In the genomic region with DNA sequence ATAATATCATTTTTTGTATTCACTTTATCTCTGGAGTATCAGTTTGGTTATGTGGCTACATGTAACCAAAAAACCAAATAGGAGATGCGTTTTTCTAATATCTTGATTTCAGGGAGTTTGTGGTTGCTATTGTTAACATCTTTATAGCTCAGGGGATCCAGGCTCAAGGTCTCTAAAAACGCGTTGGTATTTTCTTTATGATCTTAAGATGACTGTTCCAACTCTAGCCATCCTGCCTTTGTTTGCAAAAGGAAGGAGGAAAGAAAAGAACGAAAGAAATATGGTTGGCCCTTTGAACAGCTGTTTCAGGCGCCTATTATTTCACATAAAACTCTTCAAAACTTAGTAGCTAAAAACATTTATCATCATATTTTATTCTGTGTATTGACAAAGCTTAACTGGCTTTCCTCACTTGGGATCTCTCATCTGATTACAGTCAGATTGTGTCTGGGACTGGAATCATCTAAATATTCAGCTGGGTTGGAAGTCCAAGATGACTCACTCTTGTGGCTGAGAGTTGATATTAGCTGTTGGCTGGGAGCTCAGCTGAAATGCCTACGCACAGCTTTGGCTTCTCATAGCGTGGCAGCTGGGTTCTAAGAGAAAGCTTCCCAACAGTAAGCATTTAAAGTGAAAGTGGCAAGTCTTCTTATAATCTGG, we compare ENCODE assay signal across 10 cellular contexts.
DNase-seq lines count a peak whose midpoint lies in the region; ATAC-seq and TF ChIP-seq lines count a peak whose summit lies in the region.
"Had no signal": no experiment of that assay in that cellular context is flagged by ENCODE, and none has a peak within 500 bp of the region (broad histone marks: within the 10 kb centered on the region; RNA-seq: fewer than 3 reads in every experiment).

No MANE protein-coding gene starts in this region.

- H3K27ac ChIP-seq in SJCRH30: peak overlapping the region; percentile 69
- H3K27ac ChIP-seq in psoas muscle: peak overlapping the region; percentile 86

- no peaks in the 10 kb centered on the region for H3K9me3 ChIP-seq in SJCRH30 (replicated peaks)
- H3K9me3 ChIP-seq in psoas muscle: no peaks in the 10 kb centered on the region

- H3K4me1 ChIP-seq in SJCRH30 (peaks cover 11% of the 10 kb centered on the region), psoas muscle (peaks cover 25% of the 10 kb centered on the region)

- no peaks in the 10 kb centered on the region for H3K27me3 ChIP-seq in SJCRH30
- H3K27me3 ChIP-seq in psoas muscle (ENCODE audit: insufficient read depth in 3 of 3, low read length in 2 of 3): no peaks in the 10 kb centered on the region

- no peak for TF ChIP-seq CTCF in fibroblast of the aortic adventitia (IDR thresholded peaks at IDR 0.05; ENCODE audit: insufficient read depth, low read length)
- TF ChIP-seq CTCF in psoas muscle (IDR thresholded peaks at IDR 0.05): no peak

- ATAC-seq in psoas muscle: peak; percentile 95 to 99 (median 98)

- H3K4me3 ChIP-seq in SJCRH30: peak overlapping the region; percentile 31
- H3K4me3 ChIP-seq in fibroblast of the aortic adventitia (ENCODE audit: low read depth, low read length): no peak overlapping the region
- peak overlapping the region; percentile 57 for H3K4me3 ChIP-seq in psoas muscle

- 16 to 39% (median 24%) methylated on average over 7 of the region's 7 CpGs for WGBS in psoas muscle, 3 donors

- H3K36me3 ChIP-seq in SJCRH30 (no peaks in the 10 kb centered on the region), psoas muscle (ENCODE audit: insufficient read depth in 1 of 2, low read depth in 1 of 2) (no peaks in the 10 kb centered on the region)

- DNase-seq in GM03348 (ENCODE audit: low spot score): peak; percentile 74
- DNase-seq in SJCRH30: peak; percentile 74 to 87
- DNase-seq in fibroblast of the aortic adventitia (ENCODE audit: low read depth): peak; percentile 97
- DNase-seq in psoas muscle: peak; percentile 30 to 69
- no peak for DNase-seq in erythroblast (lab: John Stamatoyannopoulos, UW)
- no peak for DNase-seq in NCI-H748 treated with DMSO at 0.1 percent for 48 hours (lab: John Stamatoyannopoulos, UW)
- no peak for DNase-seq in retina
- DNase-seq in NCI-H524 (lab: John Stamatoyannopoulos, UW): no peak
- DNase-seq: activated T-cell treated with anti-CD3 and anti-CD28 coated beads, Interleukin-2, amount 50 U/mL, for 1 hour; NK-92 treated with Interleukin-12 subunit alpha and Interleukin-12 subunit beta, amount 100 ng/mL, for 24 hours had no signal

- TF ChIP-seq POLR2A in erythroblast (IDR thresholded peaks at IDR 0.05; ENCODE audit: low read length): no peak

- intact Hi-C loops in psoas muscle (cut with DNase I): loop anchor here (5.0 kb wide), 2 partner anchors 43 to 58 kb away; partner anchors contain the start of gene FAM174A (in 1 of the 2)

Comparison
In these comparisons a context has a peak if more than half of its experiments do, and no peak if none do; other contexts are left out.
1. DNase-seq: peak in GM03348 (single experiment), SJCRH30 (2 of 2), fibroblast of the aortic adventitia (single experiment) and psoas muscle (2 of 2); none in erythroblast (0 of 2), NCI-H748 treated with DMSO at 0.1 percent for 48 hours (single experiment), retina (single experiment) and NCI-H524 (0 of 2).